Comparison of ENCODE assay signal across 8 cellular contexts in genomic region chr4:170089743-170090666, GRCh38. TPM values are rescaled to one million over a fixed set of nuclear protein-coding genes. Genes with fewer than 3 reads are reported as not detected.
DNase-seq lines count a peak whose midpoint lies in the region; ATAC-seq and TF ChIP-seq lines count a peak whose summit lies in the region.

Gene AADAT (minus strand): TSS chr4:170089956. CDS start chr4:170089690, 266 bp downstream.

- 0 out of 2 replicates have a peak, but pooled peaks have one; percentile 24 for TF ChIP-seq EP300 in Ishikawa (IDR thresholded peaks at IDR 0.05; ENCODE audit: borderline replicate concordance)

- peak; percentile 71 for ATAC-seq in GM21529 (IDR thresholded peaks at IDR 0.05; ENCODE audit: unreplicated experiment)

- H3K27me3 ChIP-seq in SJCRH30, result no peaks in the 10 kb centered on the region

- peak within 1 kb of the TSS; percentile 91 for H3K4me3 ChIP-seq in SJCRH30

- TF ChIP-seq RAD21 in Ishikawa (IDR thresholded peaks at IDR 0.05; ENCODE audit: low read depth), result peak; percentile 73

- peaks cover 8% of the 10 kb centered on the region for H3K36me3 ChIP-seq in SJCRH30

- H3K27ac ChIP-seq in SJCRH30, result peak within 1 kb of the TSS; percentile 82

- H3K4me1 ChIP-seq in SJCRH30, result no peaks in the 10 kb centered on the region

- H3K9me3 ChIP-seq in SJCRH30 (replicated peaks), result no peaks in the 10 kb centered on the region

- DNase-seq in EL (peak; percentile 84), SJCRH30 (peak; percentile 82 to 90), dermis blood vessel endothelial cell (peak; percentile 71), kidney tubule cell (ENCODE audit: low spot score) (peak; percentile 84)
- peak; percentile 54 for DNase-seq in stimulated activated CD8-positive, alpha-beta memory T cell treated with anti-CD3 and anti-CD28 coated beads, Interleukin-4, amount 100 ng/mL, for 48 hours
- DNase-seq in stimulated activated naive CD4-positive, alpha-beta T cell (lab: John Stamatoyannopoulos, UW), result no peak

TF ChIP-seq in Ishikawa, 13 proteins besides CTCF, POLR2A, EP300 and RAD21:
- TF ChIP-seq ZBTB7A (IDR thresholded peaks at IDR 0.05; ENCODE audit: low read depth) (peak; percentile 79; the same call in 1 of the 2 replicates), NFIC (IDR thresholded peaks at IDR 0.05) (0 out of 2 replicates have a peak, but pooled peaks have one; percentile 21), TCF12 (IDR thresholded peaks at IDR 0.05; ENCODE audit: low read depth) (no peak; the same call in 1 of the 2 replicates), MAX (IDR thresholded peaks at IDR 0.05) (peak; percentile 78; the same call in 1 of the 2 replicates)

RNA-seq across cellular contexts. Expression of gene AADAT, which starts in this region (rescaled TPM):
- 10.9 and 13.3 TPM in 2 replicates for total RNA-seq in SJCRH30 (2014; rRNA removed; shearing (Covaris generic))
- 1.3 and 1.5 TPM in 2 replicates for total RNA-seq in dermis blood vessel endothelial cell

Comparison
In these comparisons a context has a peak if more than half of its experiments do, and no peak if none do; other contexts are left out.
1. DNase-seq: peak in EL (single experiment), SJCRH30 (2 of 2), dermis blood vessel endothelial cell (single experiment), kidney tubule cell (single experiment) and stimulated activated CD8-positive, alpha-beta memory T cell treated with anti-CD3 and anti-CD28 coated beads, Interleukin-4, amount 100 ng/mL, for 48 hours (single experiment); none in stimulated activated naive CD4-positive, alpha-beta T cell (0 of 6).